ENCODE assay signal across 30 cellular contexts in the genomic region with DNA sequence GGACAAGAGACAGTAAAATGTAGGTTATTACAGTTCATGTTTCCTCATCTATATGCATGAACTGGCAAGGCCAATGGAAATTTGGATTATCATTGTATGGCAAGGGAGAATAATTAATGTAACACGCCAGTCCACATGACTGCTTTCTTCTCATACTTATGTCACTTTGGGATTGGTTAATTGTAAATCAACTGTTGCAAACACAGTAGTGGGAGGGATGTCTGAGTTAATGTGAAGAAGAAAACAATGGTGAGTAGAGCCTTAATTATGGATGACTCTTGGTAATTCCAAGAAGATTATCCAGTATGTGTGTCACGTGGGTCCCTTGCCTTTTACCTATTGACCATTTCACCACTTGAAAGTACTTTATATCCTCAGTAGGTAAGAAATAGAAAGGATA. TPM values are rescaled to one million over a fixed set of nuclear protein-coding genes. Genes with fewer than 3 reads are reported as not detected.
"Had no signal": no experiment of that assay in that cellular context is flagged by ENCODE, and none has a peak within 500 bp of the region (broad histone marks: within the 10 kb centered on the region; RNA-seq: fewer than 3 reads in every experiment).

No MANE protein-coding gene starts in this region.

- DNase-seq: activated CD4-positive, alpha-beta T cell treated with anti-CD3 and anti-CD28 coated beads for 36 hours; activated CD4-positive, CD25-positive, alpha-beta regulatory T cell; activated CD8-positive, alpha-beta memory T cell treated with anti-CD3 and anti-CD28 coated beads, Interleukin-2, amount 10 ng/mL, durations not matched to agents 7 days and 5 days; activated CD8-positive, alpha-beta T cell treated with anti-CD3 and anti-CD28 coated beads, Interleukin-2, amount 10 ng/mL, durations not matched to agents 7 days and 5 days; activated naive CD8-positive, alpha-beta T cell treated with anti-CD3 and anti-CD28 coated beads, Interleukin-2, amount 50 U/mL, for 24 hours; activated T-cell treated with anti-CD3 and anti-CD28 coated beads, Interleukin-2, amount 50 U/mL, for 48 hours; dermis blood vessel endothelial cell; effector CD4-positive, alpha-beta T cell; erythroblast; islet precursor cell; left colon; mammary epithelial cell; retina; stimulated activated CD4-positive, alpha-beta T cell treated with anti-CD3 and anti-CD28 coated beads, Interleukin-1b, Interleukin-23, amount 100 ng/mL, for 48 hours; stimulated activated CD4-positive, alpha-beta T cell treated with anti-CD3 and anti-CD28 coated beads, Interleukin-4, amount 100 ng/mL, for 4 hours; stimulated activated CD8-positive, alpha-beta memory T cell treated with anti-CD3 and anti-CD28 coated beads, Interleukin-4, amount 100 ng/mL, for 48 hours; stimulated activated naive CD8-positive, alpha-beta T cell treated with anti-CD3 and anti-CD28 coated beads, Interleukin-15, amount 100 ng/mL, for 72 hours; substantia nigra; uterus had no signal

- H3K4me2 ChIP-seq: hepatocyte had no signal

- H2AFZ ChIP-seq: hepatocyte had no signal

- FAIRE-seq: bronchial epithelial cell, colon had no signal

- H3K4me1 ChIP-seq: gastroesophageal sphincter, uterus had no signal

- H3K9me3 ChIP-seq: gastroesophageal sphincter, uterus had no signal

- H3K27me3 ChIP-seq: gastroesophageal sphincter, hepatocyte had no signal

- ATAC-seq: activated CD4-positive, alpha-beta T cell treated with anti-CD3 and anti-CD28 coated beads for 36 hours; activated CD8-positive, alpha-beta memory T cell treated with anti-CD3 and anti-CD28 coated beads, Interleukin-2, amount 10 ng/mL, durations not matched to agents 7 days and 5 days; activated CD8-positive, alpha-beta T cell treated with anti-CD3 and anti-CD28 coated beads, Interleukin-2, amount 10 ng/mL, durations not matched to agents 7 days and 5 days; activated naive CD8-positive, alpha-beta T cell treated with anti-CD3 and anti-CD28 coated beads, Interleukin-2, amount 50 U/mL, for 24 hours; gastroesophageal sphincter; left colon; sciatic nerve; stimulated activated memory B cell treated with anti-CD40 and anti-IgM and Interleukin-4, amounts not matched to agents 10 μg/mL and 1 μg/mL and 100 μg/mL, for 72 hours; stimulated activated naive CD8-positive, alpha-beta T cell treated with anti-CD3 and anti-CD28 coated beads, Interleukin-15, amount 100 ng/mL, for 72 hours had no signal

- H3K79me2 ChIP-seq: hepatocyte had no signal

- H3K27ac ChIP-seq: gastroesophageal sphincter, hepatocyte, uterus had no signal

- H3K36me3 ChIP-seq: gastroesophageal sphincter, uterus had no signal

- H3K4me3 ChIP-seq: gastroesophageal sphincter, hepatocyte, skin epidermis, uterus had no signal

RNA-seq across cellular contexts. Expression of a gene that starts 1.6 kb away (rescaled TPM):
- total RNA-seq: activated CD4-positive, alpha-beta T cell treated with anti-CD3 and anti-CD28 coated beads for 36 hours; activated CD8-positive, alpha-beta memory T cell treated with anti-CD3 and anti-CD28 coated beads, Interleukin-2, amount 10 ng/mL, durations not matched to agents 7 days and 5 days; activated CD8-positive, alpha-beta T cell treated with anti-CD3 and anti-CD28 coated beads, Interleukin-2, amount 10 ng/mL, durations not matched to agents 7 days and 5 days; activated T-helper 2 cell treated with anti-CD3 and anti-CD28 coated beads, Interferon-gamma antibody, Interleukin-2, Interleukin-4, amounts not matched to agents 10 μg/mL and 5 μg/mL and 100 μg/mL, durations not matched to agents 14 hours and 24 hours and 36 hours; dermis blood vessel endothelial cell; gastroesophageal sphincter; liver; osteocyte; progenitor cell of endocrine pancreas; uterus had no signal
